In genomic region chr18:28175047-28175929, GRCh38 we compare ENCODE assay signal across 1 cellular context.
TF ChIP-seq lines count a peak whose summit lies in the region.

No MANE protein-coding gene starts in this region.

TF ChIP-seq in H1, 55 proteins besides CTCF, POLR2A, EP300 and RAD21 (continued from another document):
- no peak for TF ChIP-seq E2F6 (IDR thresholded peaks at IDR 0.05)
- peak; percentile 28 for TF ChIP-seq CTBP2 (IDR thresholded peaks at IDR 0.05; ENCODE audit: borderline replicate concordance, insufficient read depth, insufficient read length, low read length)
- no peak for TF ChIP-seq BCL11A (IDR thresholded peaks at IDR 0.05; ENCODE audit: low read depth in 2 of 2, low read length in 2 of 2)
- TF ChIP-seq RFX5 (IDR thresholded peaks at IDR 0.05; ENCODE audit: borderline replicate concordance, low read depth, low read length) = no peak
- no peak for TF ChIP-seq CBX5 (IDR thresholded peaks at IDR 0.05; ENCODE audit: low read depth, low read length)
- TF ChIP-seq CBX8 (IDR thresholded peaks at IDR 0.05; ENCODE audit: borderline replicate concordance, low read depth, low read length) = no peak
- no peak for TF ChIP-seq YY1 (IDR thresholded peaks at IDR 0.05; ENCODE audit: low read depth, low read length)
- no peak for TF ChIP-seq RXRA (IDR thresholded peaks at IDR 0.05; ENCODE audit: insufficient read depth, low read depth, low read length)
- no peak for TF ChIP-seq TBP (IDR thresholded peaks at IDR 0.05; ENCODE audit: low read depth, low read length)
- no peak for TF ChIP-seq JUN (IDR thresholded peaks at IDR 0.05; ENCODE audit: low read depth, low read length)
- no peak for TF ChIP-seq TEAD4 (IDR thresholded peaks at IDR 0.05; ENCODE audit: low read depth, low read length)
- no peak; the same call in 1 of the 2 replicates for TF ChIP-seq RBBP5 (IDR thresholded peaks at IDR 0.05; ENCODE audit: borderline replicate concordance, low read depth, low read length)
- TF ChIP-seq SUZ12 (IDR thresholded peaks at IDR 0.05; ENCODE audit: low read length) = peak; percentile 51
- peak; percentile 47 for TF ChIP-seq MAX (IDR thresholded peaks at IDR 0.05)
- TF ChIP-seq SP1 (IDR thresholded peaks at IDR 0.05; ENCODE audit: low read depth, low read length) = no peak
- no peak for TF ChIP-seq MAFK (IDR thresholded peaks at IDR 0.05; ENCODE audit: low read depth, low read length)
- no peak for TF ChIP-seq ATF2 (IDR thresholded peaks at IDR 0.05; ENCODE audit: low read length)
- TF ChIP-seq CHD1 (IDR thresholded peaks at IDR 0.05; ENCODE audit: low read depth, low read length) = no peak
- TF ChIP-seq BRCA1 (IDR thresholded peaks at IDR 0.05; ENCODE audit: low read depth, low read length) = no peak
- no peak for TF ChIP-seq TAF1 (IDR thresholded peaks at IDR 0.05; ENCODE audit: low read depth, low read length)
- no peak for TF ChIP-seq CEBPB (IDR thresholded peaks at IDR 0.05; ENCODE audit: low read depth, low read length)
- TF ChIP-seq ATF3 (IDR thresholded peaks at IDR 0.05; ENCODE audit: insufficient read depth, low read depth, low read length) = no peak
- TF ChIP-seq POU5F1 (IDR thresholded peaks at IDR 0.05; ENCODE audit: low read depth, low read length) = no peak
- TF ChIP-seq TAF7 (optimal IDR thresholded peaks at IDR 0.05; ENCODE audit: borderline replicate concordance, low read depth, low read length) = no peak
- TF ChIP-seq SIRT6 (IDR thresholded peaks at IDR 0.05; ENCODE audit: low read length) = no peak
- no peak for TF ChIP-seq ZNF274 (IDR thresholded peaks at IDR 0.05; ENCODE audit: borderline replicate concordance, extremely low read depth, low read length)
- peak; percentile 35 for TF ChIP-seq KDM4A (IDR thresholded peaks at IDR 0.05; ENCODE audit: low read depth, low read length, severe bottlenecking)
- no peak for TF ChIP-seq KDM5A (IDR thresholded peaks at IDR 0.05; ENCODE audit: low read length)
- TF ChIP-seq FOSL1 (IDR thresholded peaks at IDR 0.05; ENCODE audit: insufficient read depth, low read depth, low read length) = no peak
- TF ChIP-seq RNF2 (IDR thresholded peaks at IDR 0.05; ENCODE audit: borderline replicate concordance, low read depth, low read length, missing control alignments, poor library complexity, severe bottlenecking) = peak; percentile 43
- peak; percentile 66 for TF ChIP-seq BACH1 (IDR thresholded peaks at IDR 0.05; ENCODE audit: low read length)
- no peak for TF ChIP-seq GTF2F1 (IDR thresholded peaks at IDR 0.05; ENCODE audit: borderline replicate concordance, low read depth, low read length)
- 0 out of 4 replicates have a peak, but pooled peaks of 1 of the 2 experiments have one; percentile 4 for TF ChIP-seq HDAC2 (IDR thresholded peaks at IDR 0.05; ENCODE audit: borderline replicate concordance in 1 of 2, low read depth in 2 of 2, low read length in 2 of 2)
- no peak for TF ChIP-seq SRF (IDR thresholded peaks at IDR 0.05; ENCODE audit: low read depth, low read length)
- TF ChIP-seq CHD2 (IDR thresholded peaks at IDR 0.05; ENCODE audit: low read length) = no peak
- no peak for TF ChIP-seq POLR2AphosphoS5 (IDR thresholded peaks at IDR 0.05; ENCODE audit: low read depth, low read length)
- TF ChIP-seq EGR1 (IDR thresholded peaks at IDR 0.05; ENCODE audit: borderline replicate concordance, low read depth, low read length) = no peak
- TF ChIP-seq SAP30 (IDR thresholded peaks at IDR 0.05; ENCODE audit: insufficient read depth, insufficient replicate concordance, low read length) = no peak
- no peak for TF ChIP-seq CHD7 (IDR thresholded peaks at IDR 0.05; ENCODE audit: insufficient replicate concordance, low read length)
- no peak for TF ChIP-seq JUND (IDR thresholded peaks at IDR 0.05; ENCODE audit: low read length)
- no peak for TF ChIP-seq SIN3A (conservative IDR thresholded peaks at IDR 0.05 in 1 of 2, IDR thresholded peaks at IDR 0.05 in 1 of 2; ENCODE audit: low read depth in 1 of 2, low read length in 2 of 2)
